1 cellular context compared by ENCODE assay signal in the genomic region with DNA sequence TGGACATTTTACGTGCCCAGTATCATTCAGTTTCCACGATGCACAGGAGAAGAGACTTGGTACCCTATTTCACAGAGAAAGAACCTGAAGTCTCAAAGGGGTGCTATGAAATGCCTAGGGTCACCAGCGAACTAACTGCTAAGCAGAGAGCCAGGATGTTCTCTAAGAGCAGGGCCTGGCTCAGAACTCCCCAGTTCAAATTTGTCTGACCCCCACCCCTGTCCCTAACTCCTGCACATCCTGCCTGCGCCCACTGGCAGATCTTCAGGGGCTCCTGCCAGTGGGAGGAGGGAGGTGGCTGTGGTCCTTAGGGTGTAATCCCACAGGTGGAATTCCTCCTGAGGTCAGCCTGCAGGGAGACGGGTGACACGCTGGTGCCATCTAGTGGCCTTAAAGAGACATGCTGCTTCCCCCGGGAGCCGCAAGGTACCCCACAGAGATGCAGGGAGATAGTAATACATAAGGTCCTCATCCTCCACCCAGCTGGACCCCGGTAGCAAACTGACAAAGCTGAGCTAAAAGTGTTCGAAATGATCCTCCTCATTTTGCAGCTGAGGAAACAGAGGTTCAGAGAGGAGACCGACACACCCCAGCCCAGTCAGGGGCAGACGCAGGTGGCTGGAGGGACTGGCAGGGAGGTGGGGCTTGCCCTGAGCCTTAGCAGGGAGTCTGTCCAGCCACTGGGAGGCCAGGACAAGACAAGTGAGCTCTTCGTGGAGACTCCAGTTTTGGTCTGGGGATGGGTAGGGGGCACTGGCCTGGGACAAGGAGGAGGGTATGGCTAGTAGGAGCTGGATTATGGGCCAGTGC.
TF ChIP-seq lines count a peak whose summit lies in the region.

No MANE protein-coding gene starts in this region.

TF ChIP-seq in H1, 55 proteins besides CTCF, POLR2A, EP300 and RAD21:
- TF ChIP-seq KDM1A (IDR thresholded peaks at IDR 0.05; ENCODE audit: borderline replicate concordance, low read length) (no peak), TEAD4 (IDR thresholded peaks at IDR 0.05; ENCODE audit: low read depth, low read length) (peak; percentile 67), HDAC2 (IDR thresholded peaks at IDR 0.05; ENCODE audit: borderline replicate concordance in 1 of 2, low read depth in 2 of 2, low read length in 2 of 2) (0 out of 4 replicates have a peak, but pooled peaks of 1 of the 2 experiments have one; percentile 40), JUND (IDR thresholded peaks at IDR 0.05; ENCODE audit: low read length) (0 out of 2 replicates have a peak, but pooled peaks have one; percentile 27)
